Comparison of ENCODE assay signal across 22 cellular contexts in the genomic region with DNA sequence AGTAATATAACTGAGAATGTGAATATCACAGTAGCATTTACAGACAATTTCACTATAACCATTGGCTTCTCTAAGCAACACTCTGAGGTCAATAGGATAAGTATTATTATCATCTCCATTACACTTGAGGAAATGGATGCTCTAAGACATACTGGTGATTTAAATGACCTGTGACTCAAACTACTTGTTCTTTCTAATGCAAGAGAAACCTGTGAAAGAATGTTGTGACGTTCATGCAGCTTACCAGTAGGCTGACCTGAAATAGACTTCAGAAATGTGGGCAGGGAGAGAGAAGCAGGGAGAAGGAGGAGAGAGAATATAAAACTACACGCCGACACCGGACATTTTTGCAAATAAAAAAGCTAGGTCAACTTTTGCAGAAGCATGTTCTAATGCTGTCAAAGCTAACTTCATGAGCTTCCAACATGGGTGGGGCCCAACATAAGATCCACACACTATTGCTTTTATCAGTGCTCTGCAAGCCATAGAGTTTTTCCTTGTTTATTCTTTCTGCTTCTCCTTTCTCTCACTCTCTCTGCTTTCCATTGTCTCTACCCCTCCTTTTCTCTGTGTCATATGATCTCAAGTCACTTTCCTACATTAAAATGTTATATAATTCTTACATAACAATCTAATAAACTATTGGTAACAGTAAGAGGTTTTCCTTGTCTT.
DNase-seq lines count a peak whose midpoint lies in the region; ATAC-seq and TF ChIP-seq lines count a peak whose summit lies in the region.
"Had no signal": no experiment of that assay in that cellular context is flagged by ENCODE, and none has a peak within 500 bp of the region (broad histone marks: within the 10 kb centered on the region; RNA-seq: fewer than 3 reads in every experiment).

No MANE protein-coding gene starts in this region.

- H3K4me2 ChIP-seq in IMR-90 (ENCODE audit: low read depth, low read length), result no peak overlapping the region
- H3K4me2 ChIP-seq in GM23338, result no peak overlapping the region

- DNase-seq in IMR-90 (peak; percentile 70), astrocyte of the spinal cord (ENCODE audit: low read depth, low spot score) (peak; percentile 70), fibroblast of villous mesenchyme (ENCODE audit: low read depth) (peak; percentile 58), skeletal muscle cell (ENCODE audit: low read depth) (peak; percentile 69), GM23338 (ENCODE audit: low spot score) (no peak), lower leg skin (ENCODE audit: low spot score in 2 of 2) (no peak)
- DNase-seq: activated CD8-positive, alpha-beta T cell treated with anti-CD3 and anti-CD28 coated beads, Interleukin-2, amount 10 ng/mL, durations not matched to agents 7 days and 5 days; activated T-cell treated with anti-CD3 and anti-CD28 coated beads, Interleukin-2, amount 50 U/mL, for 72 hours; COR-L47; dorsolateral prefrontal cortex; glutamatergic neuron; NCI-H1417; NCI-H2107; NCI-H524 treated with DMSO at 0.1 percent for 48 hours; occipital lobe; stimulated activated CD4-positive, alpha-beta T cell treated with anti-CD3 and anti-CD28 coated beads, Interleukin-2, amount 100 ng/mL, for 24 hours; stimulated activated naive CD8-positive, alpha-beta T cell treated with anti-CD3 and anti-CD28 coated beads, Interleukin-15, Interleukin-2, amounts not matched to agents 100 U/mL and 50 U/mL, for 24 hours had no signal

- H3K27me3 ChIP-seq in IMR-90 (ENCODE audit: control insufficient read depth, insufficient read depth, low read length) (no peaks in the 10 kb centered on the region), GM23338 (ENCODE audit: insufficient read depth) (no peaks in the 10 kb centered on the region)

- no peak overlapping the region for H3K27ac ChIP-seq in IMR-90 (ENCODE audit: insufficient read depth, low read length)
- H3K27ac ChIP-seq in GM23338 (ENCODE audit: low read depth), result no peak overlapping the region
- H3K27ac ChIP-seq: dorsolateral prefrontal cortex, VCaP had no signal

- 0 out of 2 replicates have a peak, but pooled peaks cover 13% of the 10 kb centered on the region for H3K9me2 ChIP-seq in GM23338 (ENCODE audit: insufficient read depth)

- no peak overlapping the region for H3K27ac Mint-ChIP-seq in GM23338
- H3K27ac Mint-ChIP-seq: activated CD8-positive, alpha-beta T cell treated with anti-CD3 and anti-CD28 coated beads, Interleukin-2, amount 10 ng/mL, durations not matched to agents 7 days and 5 days; activated naive CD8-positive, alpha-beta T cell; activated T-cell treated with anti-CD3 and anti-CD28 coated beads, Interleukin-2, amount 50 U/mL, for 72 hours; B cell had no signal

- CTCF ChIA-PET in IMR-90 (lab: Yijun Ruan, JAX), result interaction anchor here (1.0 to 1.4 kb wide), 2 partner anchors 10 to 14 kb away, joined by 3 read pairs; no protein-coding TSS in a partner anchor

- peak overlapping the region; percentile 44; the same call in 1 of the 2 replicates for H3K4ac ChIP-seq in IMR-90 (ENCODE audit: low read depth, low read length)

- WGBS in IMR-90 (ENCODE audit: extremely low coverage in 2 of 2, insufficient read length in 1 of 2), 2 experiments, result 61% methylated on average over 3 of the region's 4 CpGs; no CpG with 5 or more reads in 1 of the 2 experiments
- WGBS in lower leg skin, 2 donors, result 28 to 41% methylated on average over 4 of the region's 4 CpGs

- no peak overlapping the region for H3K4me3 ChIP-seq in IMR-90 (ENCODE audit: insufficient read depth, low read depth, low read length)
- no peak overlapping the region for H3K4me3 ChIP-seq in astrocyte of the spinal cord (ENCODE audit: low read depth, low read length)
- H3K4me3 ChIP-seq in fibroblast of villous mesenchyme (ENCODE audit: low read depth, low read length), result no peak overlapping the region
- H3K4me3 ChIP-seq in skeletal muscle cell (ENCODE audit: low read depth, low read length), result no peak overlapping the region
- no peak overlapping the region for H3K4me3 ChIP-seq in GM23338
- H3K4me3 ChIP-seq in lower leg skin (ENCODE audit: low read depth, poor library complexity, severe bottlenecking), result no peak overlapping the region
- H3K4me3 ChIP-seq: dorsolateral prefrontal cortex had no signal

- no peak for TF ChIP-seq RAD21 in IMR-90 (IDR thresholded peaks at IDR 0.05; ENCODE audit: low read length)

- BruUV-seq in IMR-90 (replicated peaks; lab: Mats Ljungman, UMichigan), result no TSS peak

- H2BK15ac ChIP-seq in IMR-90 (ENCODE audit: low read depth, low read length), result peak overlapping the region; percentile 40; the same call in 2 of the 3 replicates

- H3K4me1 Mint-ChIP-seq in GM23338, result no peaks in the 10 kb centered on the region
- H3K4me1 Mint-ChIP-seq: B cell had no signal

- no peaks in the 10 kb centered on the region for H3F3A ChIP-seq in GM23338 (replicated peaks; ENCODE audit: low read depth)

- H3K18ac ChIP-seq in IMR-90 (ENCODE audit: low read depth, low read length), result peak overlapping the region; percentile 79; the same call in 1 of the 2 replicates

- peak overlapping the region; percentile 62; the same call in 1 of the 2 replicates for H4K5ac ChIP-seq in IMR-90 (ENCODE audit: low read depth, low read length)

- H3K27me3 Mint-ChIP-seq in GM23338 (ENCODE audit: insufficient read depth, low read depth, poor library complexity), result no peaks in the 10 kb centered on the region
- H3K27me3 Mint-ChIP-seq: activated naive CD8-positive, alpha-beta T cell; B cell had no signal

- peak overlapping the region in 1 of 2 experiments; percentile 58; a peak in 2 of 4 replicates for H4K8ac ChIP-seq in IMR-90 (ENCODE audit: low read depth in 2 of 2, low read length in 2 of 2)

- intact Hi-C loops in IMR-90 (cut with micrococcal nuclease) (no loop called here), lower leg skin (cut with DNase I; ENCODE audit: low total_unique reads) (no loop called here)

- H3K79me1 ChIP-seq in IMR-90 (ENCODE audit: low read depth in 1 of 2, low read length in 2 of 2), result no peaks in the 10 kb centered on the region

- H3K4me3 Mint-ChIP-seq in GM23338, result no peak overlapping the region
- H3K4me3 Mint-ChIP-seq: activated CD8-positive, alpha-beta T cell treated with anti-CD3 and anti-CD28 coated beads, Interleukin-2, amount 10 ng/mL, durations not matched to agents 7 days and 5 days; activated naive CD8-positive, alpha-beta T cell; activated T-cell treated with anti-CD3 and anti-CD28 coated beads, Interleukin-2, amount 50 U/mL, for 72 hours; B cell had no signal

- no peak for ATAC-seq in IMR-90 (ENCODE audit: low read depth)
- ATAC-seq in GM23338, result no peak
- ATAC-seq in GM18519 (IDR thresholded peaks at IDR 0.05; ENCODE audit: low FRiP score, unreplicated experiment), result no peak
- no peak for ATAC-seq in HG02852 (IDR thresholded peaks at IDR 0.05; ENCODE audit: unreplicated experiment)
- ATAC-seq: activated CD8-positive, alpha-beta T cell treated with anti-CD3 and anti-CD28 coated beads, Interleukin-2, amount 10 ng/mL, durations not matched to agents 7 days and 5 days; activated T-cell treated with anti-CD3 and anti-CD28 coated beads, Interleukin-2, amount 50 U/mL, for 72 hours; stimulated activated naive CD8-positive, alpha-beta T cell treated with anti-CD3 and anti-CD28 coated beads, Interleukin-15, Interleukin-2, amounts not matched to agents 100 U/mL and 50 U/mL, for 24 hours had no signal

- H3K4me1 ChIP-seq in IMR-90 (ENCODE audit: control insufficient read depth, insufficient read depth, low read length) (peaks cover 10% of the 10 kb centered on the region), GM23338 (ENCODE audit: insufficient read depth) (no peaks in the 10 kb centered on the region; the same call in 1 of the 2 replicates)

- H4K20me1 ChIP-seq in IMR-90 (ENCODE audit: insufficient read depth, low read length) (no peaks in the 10 kb centered on the region), GM23338 (replicated peaks; ENCODE audit: insufficient read depth) (no peaks in the 10 kb centered on the region)

- no peaks in the 10 kb centered on the region for H3K79me2 ChIP-seq in GM23338 (replicated peaks; ENCODE audit: insufficient read depth)

- no peak overlapping the region for H3K9ac ChIP-seq in IMR-90 (ENCODE audit: low read depth, low read length)

- H2BK20ac ChIP-seq in IMR-90 (ENCODE audit: low read depth, low read length), result peak overlapping the region; percentile 62

- POLR2A ChIA-PET in IMR-90 (lab: Charles Lee; ENCODE audit: unreplicated experiment), result no interaction called here

- peak overlapping the region; percentile 42 for H2BK120ac ChIP-seq in IMR-90 (ENCODE audit: low read depth, low read length)

- in situ Hi-C loops in IMR-90 (cut with MboI; ENCODE audit: low sequenced_read_pairs), result no loop called here
- in situ Hi-C loops in astrocyte of the spinal cord (cut with HindIII; ENCODE audit: low sequenced_read_pairs), result no loop called here

- H3K9me3 Mint-ChIP-seq in GM23338, result no peaks in the 10 kb centered on the region
- H3K9me3 Mint-ChIP-seq: activated T-cell treated with anti-CD3 and anti-CD28 coated beads, Interleukin-2, amount 50 U/mL, for 72 hours had no signal

- dilution Hi-C loops in IMR-90 (cut with HindIII; ENCODE audit: low sequenced_read_pairs, unreplicated experiment), result no loop called here

- H3K9me3 ChIP-seq in IMR-90 (ENCODE audit: control insufficient read depth, insufficient read depth, low read length), result no peaks in the 10 kb centered on the region

- TF ChIP-seq POLR2A in IMR-90 (IDR thresholded peaks at IDR 0.05; ENCODE audit: low read depth, low read length) (no peak), lower leg skin (IDR thresholded peaks at IDR 0.05) (no peak)

- H3K36me3 ChIP-seq in IMR-90 (ENCODE audit: control insufficient read depth, insufficient read depth, low read length), result no peaks in the 10 kb centered on the region
- no peaks in the 10 kb centered on the region for H3K36me3 ChIP-seq in GM23338 (ENCODE audit: insufficient read depth)

- H3K36me3 Mint-ChIP-seq in GM23338 (ENCODE audit: low read depth), result no peaks in the 10 kb centered on the region
- H3K36me3 Mint-ChIP-seq: activated naive CD8-positive, alpha-beta T cell had no signal

- peak overlapping the region; percentile 37 for H4K91ac ChIP-seq in IMR-90 (ENCODE audit: insufficient read depth, low read depth, low read length)

- peaks cover 4% of the 10 kb centered on the region; the same call in 1 of the 2 replicates for H3K9me1 ChIP-seq in IMR-90 (ENCODE audit: insufficient read depth, low read length)

- TF ChIP-seq CTCF in IMR-90 (conservative IDR thresholded peaks at IDR 0.05; ENCODE audit: low read depth, low read length) (no peak), astrocyte of the spinal cord (IDR thresholded peaks at IDR 0.05; ENCODE audit: low read depth, low read length) (no peak), fibroblast of villous mesenchyme (IDR thresholded peaks at IDR 0.05; ENCODE audit: insufficient read depth, low read depth, low read length) (no peak), GM23338 (conservative IDR thresholded peaks at IDR 0.05; ENCODE audit: low read depth in 2 of 2) (no peak), lower leg skin (IDR thresholded peaks at IDR 0.05) (no peak)

- peak overlapping the region; percentile 55; the same call in 1 of the 2 replicates for H3K23ac ChIP-seq in IMR-90 (ENCODE audit: low read depth, low read length)

- 0 out of 2 replicates have a peak overlapping the region, but pooled peaks have one; percentile 19 for H3K14ac ChIP-seq in IMR-90 (replicated peaks; ENCODE audit: low read depth, low read length)

- H3K56ac ChIP-seq in IMR-90 (ENCODE audit: extremely low read depth, insufficient read depth, low read length), result no peak overlapping the region

- H2AFZ ChIP-seq in IMR-90 (replicated peaks; ENCODE audit: low read length, poor library complexity) (no peak overlapping the region), GM23338 (no peak overlapping the region)

- no peak overlapping the region for H2AK9ac ChIP-seq in IMR-90 (replicated peaks; ENCODE audit: low read depth, low read length, poor library complexity)

- peak overlapping the region; percentile 84 for H2BK5ac ChIP-seq in IMR-90 (ENCODE audit: low read depth, low read length, poor library complexity, severe bottlenecking)

- peak overlapping the region; percentile 46 for H2AK5ac ChIP-seq in IMR-90 (ENCODE audit: low read depth, low read length)

Comparison
In these comparisons a context has a peak if more than half of its experiments do, and no peak if none do; other contexts are left out.
1. DNase-seq: peak in IMR-90 (single experiment), astrocyte of the spinal cord (single experiment), fibroblast of villous mesenchyme (single experiment) and skeletal muscle cell (single experiment); none in GM23338 (single experiment) and lower leg skin (0 of 2).